12 cellular contexts compared by ENCODE assay signal in genomic region chr10:62052276-62052675, GRCh38.
DNase-seq lines count a peak whose midpoint lies in the region; ATAC-seq and TF ChIP-seq lines count a peak whose summit lies in the region.
"Had no signal": no experiment of that assay in that cellular context is flagged by ENCODE, and none has a peak within 500 bp of the region (broad histone marks: within the 10 kb centered on the region; RNA-seq: fewer than 3 reads in every experiment).

No MANE protein-coding gene starts in this region.

- POLR2A ChIA-PET in activated CD8-positive, alpha-beta T cell treated with anti-CD3 and anti-CD28 coated beads for 36 hours (lab: Charles Lee): interaction anchor here (0.6 to 3.2 kb wide), 8 partner anchors 10 to 135 kb away, joined by 3 to 12 read pairs (median 4); no protein-coding TSS in a partner anchor
- POLR2A ChIA-PET in activated CD8-positive, alpha-beta T cell treated with anti-CD3 and anti-CD28 coated beads, Interleukin-2, amount 10 ng/mL, durations not matched to agents 7 days and 5 days (lab: Charles Lee): interaction anchor here (0.9 to 1.7 kb wide), 4 partner anchors 10 to 153 kb away, joined by 3 to 6 read pairs (median 4); no protein-coding TSS in a partner anchor

- H3K9me3 ChIP-seq in SU-DHL-6 (ENCODE audit: insufficient read depth, low read length) (no peaks in the 10 kb centered on the region), colonic mucosa (no peaks in the 10 kb centered on the region)
- H3K9me3 ChIP-seq: body of pancreas had no signal

- H3K27me3 Mint-ChIP-seq in activated CD8-positive, alpha-beta T cell treated with anti-CD3 and anti-CD28 coated beads for 36 hours: no peaks in the 10 kb centered on the region
- H3K27me3 Mint-ChIP-seq in activated CD8-positive, alpha-beta T cell treated with anti-CD3 and anti-CD28 coated beads, Interleukin-2, amount 10 ng/mL, durations not matched to agents 7 days and 5 days (ENCODE audit: low read depth): no peaks in the 10 kb centered on the region

- peak overlapping the region; percentile 71 for H3K4me3 ChIP-seq in SU-DHL-6 (ENCODE audit: insufficient read depth, low read length, poor library complexity, severe bottlenecking)
- H3K4me3 ChIP-seq in fibroblast of pulmonary artery (replicated peaks; ENCODE audit: low read depth, low read length): peak overlapping the region; percentile 88
- H3K4me3 ChIP-seq in colonic mucosa: no peak overlapping the region
- H3K4me3 ChIP-seq: body of pancreas had no signal

- no peaks in the 10 kb centered on the region for H4K20me1 ChIP-seq in SU-DHL-6 (ENCODE audit: low read depth, low read length)

- no peaks in the 10 kb centered on the region for H3K9me2 ChIP-seq in SU-DHL-6 (replicated peaks; ENCODE audit: insufficient read depth, low read length)

- H3K79me2 ChIP-seq in SU-DHL-6 (ENCODE audit: insufficient read depth, low read length): peaks cover 100% of the 10 kb centered on the region

- intact Hi-C loops in activated CD8-positive, alpha-beta T cell treated with anti-CD3 and anti-CD28 coated beads for 36 hours (cut with micrococcal nuclease): no loop called here
- intact Hi-C loops in colonic mucosa (cut with DNase I): no loop called here

- peak overlapping the region; percentile 95 for H3K27ac Mint-ChIP-seq in activated CD8-positive, alpha-beta T cell treated with anti-CD3 and anti-CD28 coated beads for 36 hours
- H3K27ac Mint-ChIP-seq in activated CD8-positive, alpha-beta T cell treated with anti-CD3 and anti-CD28 coated beads, Interleukin-2, amount 10 ng/mL, durations not matched to agents 7 days and 5 days: no peak overlapping the region
- peak overlapping the region; percentile 91 for H3K27ac Mint-ChIP-seq in stimulated activated effector memory CD8-positive, alpha-beta T cell treated with anti-CD3 and anti-CD28 coated beads, Interleukin-12 subunit alpha, Interleukin-12 subunit beta, amount 100 ng/mL, for 72 hours

- TF ChIP-seq CTCF in activated CD8-positive, alpha-beta T cell treated with anti-CD3 and anti-CD28 coated beads for 36 hours (IDR thresholded peaks at IDR 0.05): no peak
- TF ChIP-seq CTCF in SU-DHL-6 (IDR thresholded peaks at IDR 0.05; ENCODE audit: insufficient read depth, low read length, poor library complexity, severe bottlenecking): no peak
- TF ChIP-seq CTCF in fibroblast of pulmonary artery (IDR thresholded peaks at IDR 0.05; ENCODE audit: low read length, missing control alignments): no peak
- TF ChIP-seq CTCF in GM10266 (IDR thresholded peaks at IDR 0.05; ENCODE audit: control insufficient read depth, insufficient read depth, low read depth, missing control alignments): no peak
- no peak for TF ChIP-seq CTCF in colonic mucosa (IDR thresholded peaks at IDR 0.05)

- H3K9ac ChIP-seq in SU-DHL-6 (ENCODE audit: low read length) (peak overlapping the region; percentile 91; the same call in 1 of the 2 replicates), colonic mucosa (ENCODE audit: low read depth in 2 of 2, low read length in 2 of 2) (no peak overlapping the region)

- peaks cover 46% of the 10 kb centered on the region for H3F3A ChIP-seq in SU-DHL-6 (ENCODE audit: insufficient read depth)

- CTCF ChIA-PET in activated CD8-positive, alpha-beta T cell treated with anti-CD3 and anti-CD28 coated beads for 36 hours (lab: Charles Lee): interaction anchor here (0.6 to 3.4 kb wide), 3 partner anchors 9 to 14 kb away, joined by 3 to 19 read pairs (median 6); no protein-coding TSS in a partner anchor
- CTCF ChIA-PET in activated CD8-positive, alpha-beta T cell treated with anti-CD3 and anti-CD28 coated beads, Interleukin-2, amount 10 ng/mL, durations not matched to agents 7 days and 5 days (lab: Charles Lee): interaction anchor here (1.5 to 5.4 kb wide), 3 partner anchors 10 to 13 kb away, joined by 4 to 41 read pairs (median 5); no protein-coding TSS in a partner anchor

- peaks cover 4% of the 10 kb centered on the region for H3K4me1 ChIP-seq in colonic mucosa

- H2AFZ ChIP-seq in SU-DHL-6 (ENCODE audit: low read depth, low read length, severe bottlenecking): no peak overlapping the region

- H3K27me3 ChIP-seq in SU-DHL-6 (ENCODE audit: low read length) (no peaks in the 10 kb centered on the region), colonic mucosa (no peaks in the 10 kb centered on the region)
- H3K27me3 ChIP-seq: body of pancreas had no signal

- H3K4me1 Mint-ChIP-seq in activated CD8-positive, alpha-beta T cell treated with anti-CD3 and anti-CD28 coated beads for 36 hours (ENCODE audit: low read depth): peaks cover 96% of the 10 kb centered on the region
- peaks cover 96% of the 10 kb centered on the region for H3K4me1 Mint-ChIP-seq in activated CD8-positive, alpha-beta T cell treated with anti-CD3 and anti-CD28 coated beads, Interleukin-2, amount 10 ng/mL, durations not matched to agents 7 days and 5 days (ENCODE audit: low read depth)
- peaks cover 86% of the 10 kb centered on the region for H3K4me1 Mint-ChIP-seq in stimulated activated effector memory CD8-positive, alpha-beta T cell treated with anti-CD3 and anti-CD28 coated beads, Interleukin-12 subunit alpha, Interleukin-12 subunit beta, amount 100 ng/mL, for 72 hours

- no peak for DNase-seq in activated CD8-positive, alpha-beta T cell treated with anti-CD3 and anti-CD28 coated beads for 36 hours
- DNase-seq in activated CD8-positive, alpha-beta T cell treated with anti-CD3 and anti-CD28 coated beads, Interleukin-2, amount 10 ng/mL, durations not matched to agents 7 days and 5 days: no peak
- peak; percentile 39 for DNase-seq in fibroblast of pulmonary artery (ENCODE audit: low read depth)
- DNase-seq in stimulated activated effector memory CD8-positive, alpha-beta T cell treated with anti-CD3 and anti-CD28 coated beads, Interleukin-12 subunit alpha, Interleukin-12 subunit beta, amount 100 ng/mL, for 72 hours (ENCODE audit: low spot score in 2 of 2): no peak
- no peak for DNase-seq in GM10266 (ENCODE audit: extremely low spot score)
- DNase-seq in cerebellar nuclear complex (lab: John Stamatoyannopoulos, UW): no peak
- no peak for DNase-seq in colonic mucosa
- DNase-seq: body of pancreas, NCI-H2029 treated with DMSO at 0.1 percent for 48 hours, posterior cingulate gyrus, RPMI8226 had no signal

- H3K9me3 Mint-ChIP-seq in activated CD8-positive, alpha-beta T cell treated with anti-CD3 and anti-CD28 coated beads for 36 hours: peaks cover 3% of the 10 kb centered on the region
- H3K9me3 Mint-ChIP-seq in activated CD8-positive, alpha-beta T cell treated with anti-CD3 and anti-CD28 coated beads, Interleukin-2, amount 10 ng/mL, durations not matched to agents 7 days and 5 days (ENCODE audit: insufficient read depth): peaks cover 7% of the 10 kb centered on the region
- H3K9me3 Mint-ChIP-seq in stimulated activated effector memory CD8-positive, alpha-beta T cell treated with anti-CD3 and anti-CD28 coated beads, Interleukin-12 subunit alpha, Interleukin-12 subunit beta, amount 100 ng/mL, for 72 hours: no peaks in the 10 kb centered on the region

- peaks cover 79% of the 10 kb centered on the region for H3K36me3 Mint-ChIP-seq in activated CD8-positive, alpha-beta T cell treated with anti-CD3 and anti-CD28 coated beads for 36 hours (ENCODE audit: low read depth)
- peaks cover 71% of the 10 kb centered on the region for H3K36me3 Mint-ChIP-seq in activated CD8-positive, alpha-beta T cell treated with anti-CD3 and anti-CD28 coated beads, Interleukin-2, amount 10 ng/mL, durations not matched to agents 7 days and 5 days (ENCODE audit: low read depth)
- H3K36me3 Mint-ChIP-seq in stimulated activated effector memory CD8-positive, alpha-beta T cell treated with anti-CD3 and anti-CD28 coated beads, Interleukin-12 subunit alpha, Interleukin-12 subunit beta, amount 100 ng/mL, for 72 hours: peaks cover 98% of the 10 kb centered on the region

- no peak for ATAC-seq in activated CD8-positive, alpha-beta T cell treated with anti-CD3 and anti-CD28 coated beads for 36 hours
- no peak for ATAC-seq in activated CD8-positive, alpha-beta T cell treated with anti-CD3 and anti-CD28 coated beads, Interleukin-2, amount 10 ng/mL, durations not matched to agents 7 days and 5 days
- ATAC-seq in stimulated activated effector memory CD8-positive, alpha-beta T cell treated with anti-CD3 and anti-CD28 coated beads, Interleukin-12 subunit alpha, Interleukin-12 subunit beta, amount 100 ng/mL, for 72 hours: no peak
- ATAC-seq: body of pancreas had no signal

- H3K4me2 ChIP-seq in SU-DHL-6 (ENCODE audit: low read depth, low read length, poor library complexity, severe bottlenecking): peak overlapping the region; percentile 94

- peak overlapping the region; percentile 59 for H3K4me3 Mint-ChIP-seq in activated CD8-positive, alpha-beta T cell treated with anti-CD3 and anti-CD28 coated beads for 36 hours
- no peak overlapping the region for H3K4me3 Mint-ChIP-seq in activated CD8-positive, alpha-beta T cell treated with anti-CD3 and anti-CD28 coated beads, Interleukin-2, amount 10 ng/mL, durations not matched to agents 7 days and 5 days
- peak overlapping the region; percentile 97 for H3K4me3 Mint-ChIP-seq in stimulated activated effector memory CD8-positive, alpha-beta T cell treated with anti-CD3 and anti-CD28 coated beads, Interleukin-12 subunit alpha, Interleukin-12 subunit beta, amount 100 ng/mL, for 72 hours

- H3K36me3 ChIP-seq in SU-DHL-6 (ENCODE audit: low read length) (peaks cover 36% of the 10 kb centered on the region), colonic mucosa (no peaks in the 10 kb centered on the region)

- H3K27ac ChIP-seq in SU-DHL-6 (ENCODE audit: low read depth, low read length) (peak overlapping the region; percentile 96), colonic mucosa (no peak overlapping the region)
- H3K27ac ChIP-seq: body of pancreas had no signal
